18 cellular contexts compared by ENCODE assay signal in genomic region chr20:10929023-10929422, GRCh38.
"Had no signal": no experiment of that assay in that cellular context is flagged by ENCODE, and none has a peak within 500 bp of the region (broad histone marks: within the 10 kb centered on the region; RNA-seq: fewer than 3 reads in every experiment).

No MANE protein-coding gene starts in this region.

- H3K27me3 ChIP-seq: ascending aorta, cardiac muscle cell, left lung, neural progenitor cell, SJCRH30, transverse colon had no signal

- H3K36me3 Mint-ChIP-seq: activated naive CD8-positive, alpha-beta T cell treated with anti-CD3 and anti-CD28 coated beads, Interleukin-2, amount 10 ng/mL, durations not matched to agents 7 days and 5 days; neural progenitor cell; stimulated activated naive B cell treated with anti-CD40 and anti-IgM and Interleukin-4, amounts not matched to agents 10 μg/mL and 1 μg/mL and 100 μg/mL, for 72 hours had no signal

- ATAC-seq: effector memory CD8-positive, alpha-beta T cell; esophagus mucosa; left lung; stimulated activated naive B cell treated with anti-CD40 and anti-IgM and Interleukin-4, amounts not matched to agents 10 μg/mL and 1 μg/mL and 100 μg/mL, for 72 hours had no signal

- H3K4me1 ChIP-seq: ascending aorta, left lung, neural progenitor cell, parathyroid adenoma, SJCRH30 had no signal

- H3K4me3 Mint-ChIP-seq: activated naive CD8-positive, alpha-beta T cell treated with anti-CD3 and anti-CD28 coated beads, Interleukin-2, amount 10 ng/mL, durations not matched to agents 7 days and 5 days; effector memory CD8-positive, alpha-beta T cell; neural progenitor cell; stimulated activated naive B cell treated with anti-CD40 and anti-IgM and Interleukin-4, amounts not matched to agents 10 μg/mL and 1 μg/mL and 100 μg/mL, for 72 hours had no signal

- DNase-seq: activated CD4-positive, alpha-beta T cell treated with anti-CD3 and anti-CD28 coated beads for 1 hour; activated CD4-positive, alpha-beta T cell treated with anti-CD3 and anti-CD28 coated beads, Interleukin-2, amount 50 U/mL, for 48 hours; activated CD8-positive, alpha-beta memory T cell treated with anti-CD3 and anti-CD28 coated beads, Interleukin-2, amount 50 U/mL, for 48 hours; activated naive CD8-positive, alpha-beta T cell treated with anti-CD3 and anti-CD28 coated beads, Interleukin-2, amount 10 ng/mL, durations not matched to agents 7 days and 5 days; effector memory CD8-positive, alpha-beta T cell; glutamatergic neuron; left lung; SJCRH30; stimulated activated CD4-positive, alpha-beta T cell treated with anti-CD3 and anti-CD28 coated beads, Interleukin-2, amount 100 ng/mL, for 24 hours; stimulated activated naive B cell treated with anti-CD40 and anti-IgM and Interleukin-4, amounts not matched to agents 10 μg/mL and 1 μg/mL and 100 μg/mL, for 72 hours; T-helper 9 cell; transverse colon had no signal

- H2AFZ ChIP-seq: neural progenitor cell, parathyroid adenoma had no signal

- H3K9me3 ChIP-seq: ascending aorta, left lung, SJCRH30, transverse colon had no signal

- H3K9ac ChIP-seq: neural progenitor cell, parathyroid adenoma had no signal

- H3K36me3 ChIP-seq: ascending aorta, cardiac muscle cell, left lung, neural progenitor cell, SJCRH30, transverse colon had no signal

- H3K4me3 ChIP-seq: ascending aorta, cardiac muscle cell, coronary artery, left lung, neural progenitor cell, SJCRH30, transverse colon had no signal

- H3K4me2 ChIP-seq: neural progenitor cell had no signal

- H3K4me1 Mint-ChIP-seq: activated naive CD8-positive, alpha-beta T cell treated with anti-CD3 and anti-CD28 coated beads, Interleukin-2, amount 10 ng/mL, durations not matched to agents 7 days and 5 days; neural progenitor cell; stimulated activated naive B cell treated with anti-CD40 and anti-IgM and Interleukin-4, amounts not matched to agents 10 μg/mL and 1 μg/mL and 100 μg/mL, for 72 hours had no signal

- H3K79me2 ChIP-seq: parathyroid adenoma had no signal

- H3K27ac ChIP-seq: ascending aorta, cardiac muscle cell, coronary artery, neural progenitor cell, parathyroid adenoma, SJCRH30, transverse colon had no signal

- H3K27ac Mint-ChIP-seq: activated naive CD8-positive, alpha-beta T cell treated with anti-CD3 and anti-CD28 coated beads, Interleukin-2, amount 10 ng/mL, durations not matched to agents 7 days and 5 days; effector memory CD8-positive, alpha-beta T cell; neural progenitor cell; stimulated activated naive B cell treated with anti-CD40 and anti-IgM and Interleukin-4, amounts not matched to agents 10 μg/mL and 1 μg/mL and 100 μg/mL, for 72 hours had no signal

- H3K27me3 Mint-ChIP-seq: activated naive CD8-positive, alpha-beta T cell treated with anti-CD3 and anti-CD28 coated beads, Interleukin-2, amount 10 ng/mL, durations not matched to agents 7 days and 5 days; effector memory CD8-positive, alpha-beta T cell had no signal
